In genomic region chr18:3703732-3704176, GRCh38 we compare ENCODE assay signal across 8 cellular contexts.
DNase-seq lines count a peak whose midpoint lies in the region; ATAC-seq and TF ChIP-seq lines count a peak whose summit lies in the region.

No MANE protein-coding gene starts in this region.

- H3K27me3 ChIP-seq in heart right ventricle = no peaks in the 10 kb centered on the region

- intact Hi-C loops in activated CD8-positive, alpha-beta T cell treated with anti-CD3 and anti-CD28 coated beads for 36 hours (cut with micrococcal nuclease) = no loop called here
- intact Hi-C loops in heart right ventricle (cut with DNase I) = loop anchor here (2.0 to 10.0 kb wide), 13 partner anchors 61 to 1139 kb away; no protein-coding TSS in a partner anchor

- H3K27me3 Mint-ChIP-seq in activated T-cell treated with anti-CD3 and anti-CD28 coated beads, Interleukin-2, amount 50 U/mL, for 72 hours (ENCODE audit: low read depth) = peaks cover 36% of the 10 kb centered on the region
- peaks cover 38% of the 10 kb centered on the region for H3K27me3 Mint-ChIP-seq in activated T-cell treated with anti-CD3 and anti-CD28 coated beads, Interleukin-2, amount 50 U/mL, for 4 hours (ENCODE audit: low read depth)
- H3K27me3 Mint-ChIP-seq in activated CD8-positive, alpha-beta T cell treated with anti-CD3 and anti-CD28 coated beads for 36 hours = peaks cover 26% of the 10 kb centered on the region

- no peak overlapping the region for H3K4me3 ChIP-seq in NB4 (ENCODE audit: low read depth, low read length)
- H3K4me3 ChIP-seq in heart right ventricle = peak overlapping the region in 4 of 10 donors; percentile 3 to 26 (median 18)

- 6 to 10% methylated on average over 7 of the region's 7 CpGs for WGBS in heart right ventricle, 2 donors

- ATAC-seq in activated T-cell treated with anti-CD3 and anti-CD28 coated beads, Interleukin-2, amount 50 U/mL, for 72 hours (replicated peaks in 1 of 2) = no peak
- ATAC-seq in activated T-cell treated with anti-CD3 and anti-CD28 coated beads, Interleukin-2, amount 50 U/mL, for 4 hours = no peak
- no peak for ATAC-seq in activated CD8-positive, alpha-beta T cell treated with anti-CD3 and anti-CD28 coated beads for 36 hours
- peak; percentile 53 to 91 (median 79) for ATAC-seq in heart right ventricle
- no peak for ATAC-seq in GM18517 (IDR thresholded peaks at IDR 0.05; ENCODE audit: unreplicated experiment)
- ATAC-seq in GM19328 (IDR thresholded peaks at IDR 0.05; ENCODE audit: unreplicated experiment) = no peak

- H3K9me3 ChIP-seq in heart right ventricle = no peaks in the 10 kb centered on the region

- CTCF ChIA-PET in activated CD8-positive, alpha-beta T cell treated with anti-CD3 and anti-CD28 coated beads for 36 hours (lab: Charles Lee) = interaction anchor here (0.7 to 1.8 kb wide), 6 partner anchors 11 to 291 kb away, joined by 3 to 6 read pairs (median 4); no protein-coding TSS in a partner anchor

- H3K36me3 ChIP-seq in heart right ventricle = no peaks in the 10 kb centered on the region

- DNase-seq in activated T-cell treated with anti-CD3 and anti-CD28 coated beads, Interleukin-2, amount 50 U/mL, for 72 hours = peak; percentile 11 to 20
- DNase-seq in activated T-cell treated with anti-CD3 and anti-CD28 coated beads, Interleukin-2, amount 50 U/mL, for 4 hours = no peak
- DNase-seq in NB4 (ENCODE audit: low read depth) (peak; percentile 58), heart right ventricle (peak; percentile 44 to 64), pulmonary artery endothelial cell (ENCODE audit: low read depth, low spot score) (peak; percentile 13)
- peak; percentile 45 for DNase-seq in activated CD8-positive, alpha-beta T cell treated with anti-CD3 and anti-CD28 coated beads for 36 hours

- peak overlapping the region in 4 of 10 donors; percentile 32 to 60 (median 42) for H3K27ac ChIP-seq in heart right ventricle

- H3K4me1 ChIP-seq in heart right ventricle = peaks cover 0 to 25% (median 12%) of the 10 kb centered on the region in 9 donors

- TF ChIP-seq CTCF in NB4 (IDR thresholded peaks at IDR 0.05; ENCODE audit: low read depth, low read length) = peak; percentile 67
- peak; percentile 48 for TF ChIP-seq CTCF in activated CD8-positive, alpha-beta T cell treated with anti-CD3 and anti-CD28 coated beads for 36 hours (IDR thresholded peaks at IDR 0.05)
- peak; percentile 33 to 76 (median 66) for TF ChIP-seq CTCF in heart right ventricle (IDR thresholded peaks at IDR 0.05)

- H3K4me1 Mint-ChIP-seq in activated T-cell treated with anti-CD3 and anti-CD28 coated beads, Interleukin-2, amount 50 U/mL, for 72 hours (ENCODE audit: low read depth) = no peaks in the 10 kb centered on the region
- peaks cover 2% of the 10 kb centered on the region for H3K4me1 Mint-ChIP-seq in activated T-cell treated with anti-CD3 and anti-CD28 coated beads, Interleukin-2, amount 50 U/mL, for 4 hours (ENCODE audit: low read depth)
- peaks cover 2% of the 10 kb centered on the region for H3K4me1 Mint-ChIP-seq in activated CD8-positive, alpha-beta T cell treated with anti-CD3 and anti-CD28 coated beads for 36 hours (ENCODE audit: low read depth)

- no peak for TF ChIP-seq POLR2A in NB4 (IDR thresholded peaks at IDR 0.05; ENCODE audit: extremely low read depth, insufficient read length)

- H3K9me3 Mint-ChIP-seq in activated T-cell treated with anti-CD3 and anti-CD28 coated beads, Interleukin-2, amount 50 U/mL, for 72 hours = peaks cover 0 to 1% of the 10 kb centered on the region in 2 donors
- peaks cover 1% of the 10 kb centered on the region for H3K9me3 Mint-ChIP-seq in activated T-cell treated with anti-CD3 and anti-CD28 coated beads, Interleukin-2, amount 50 U/mL, for 4 hours
- no peaks in the 10 kb centered on the region for H3K9me3 Mint-ChIP-seq in activated CD8-positive, alpha-beta T cell treated with anti-CD3 and anti-CD28 coated beads for 36 hours

- no peaks in the 10 kb centered on the region for H3K36me3 Mint-ChIP-seq in activated T-cell treated with anti-CD3 and anti-CD28 coated beads, Interleukin-2, amount 50 U/mL, for 72 hours (ENCODE audit: insufficient read depth in 2 of 2)
- no peaks in the 10 kb centered on the region for H3K36me3 Mint-ChIP-seq in activated T-cell treated with anti-CD3 and anti-CD28 coated beads, Interleukin-2, amount 50 U/mL, for 4 hours (ENCODE audit: insufficient read depth)
- H3K36me3 Mint-ChIP-seq in activated CD8-positive, alpha-beta T cell treated with anti-CD3 and anti-CD28 coated beads for 36 hours (ENCODE audit: low read depth) = no peaks in the 10 kb centered on the region

- no peak overlapping the region for H3K4me3 Mint-ChIP-seq in activated T-cell treated with anti-CD3 and anti-CD28 coated beads, Interleukin-2, amount 50 U/mL, for 72 hours
- no peak overlapping the region for H3K4me3 Mint-ChIP-seq in activated T-cell treated with anti-CD3 and anti-CD28 coated beads, Interleukin-2, amount 50 U/mL, for 4 hours
- H3K4me3 Mint-ChIP-seq in activated CD8-positive, alpha-beta T cell treated with anti-CD3 and anti-CD28 coated beads for 36 hours = no peak overlapping the region

- H3K27ac Mint-ChIP-seq in activated T-cell treated with anti-CD3 and anti-CD28 coated beads, Interleukin-2, amount 50 U/mL, for 72 hours = no peak overlapping the region
- H3K27ac Mint-ChIP-seq in activated CD8-positive, alpha-beta T cell treated with anti-CD3 and anti-CD28 coated beads for 36 hours = no peak overlapping the region

- POLR2A ChIA-PET in activated CD8-positive, alpha-beta T cell treated with anti-CD3 and anti-CD28 coated beads for 36 hours (lab: Charles Lee) = no interaction called here

Comparison
In these comparisons a context has a peak if more than half of its experiments do, and no peak if none do; other contexts are left out.
1. ATAC-seq: peak in heart right ventricle (8 of 8); none in activated T-cell treated with anti-CD3 and anti-CD28 coated beads, Interleukin-2, amount 50 U/mL, for 72 hours (0 of 2), activated T-cell treated with anti-CD3 and anti-CD28 coated beads, Interleukin-2, amount 50 U/mL, for 4 hours (0 of 2), activated CD8-positive, alpha-beta T cell treated with anti-CD3 and anti-CD28 coated beads for 36 hours (single experiment), GM18517 (single experiment) and GM19328 (single experiment).
2. Peak in every context shown above with its lines, with median percentiles within 50 percentile points of each other: CTCF ChIP-seq.